ENCODE assay signal across 24 cellular contexts in the genomic region with DNA sequence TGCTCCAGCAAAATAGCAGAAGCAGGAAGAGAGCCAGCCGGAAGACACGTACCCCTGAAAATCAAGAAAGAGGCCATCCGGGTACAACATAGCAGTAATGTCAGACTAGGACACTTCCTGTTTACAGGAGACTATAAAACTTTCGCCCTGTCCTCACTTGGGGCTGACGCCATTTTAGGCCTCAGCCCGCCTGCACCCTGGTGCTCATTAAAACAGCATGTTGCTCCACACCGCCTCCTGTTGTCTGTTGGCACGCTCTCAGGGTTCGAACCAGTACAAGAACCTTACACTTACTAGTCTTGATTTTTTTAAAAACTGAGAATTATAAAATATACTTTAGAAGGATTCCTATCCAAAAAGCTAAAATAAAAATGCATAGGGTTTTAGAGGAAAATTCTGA.
DNase-seq lines count a peak whose midpoint lies in the region; ATAC-seq, FAIRE-seq and TF ChIP-seq lines count a peak whose summit lies in the region.
"Had no signal": no experiment of that assay in that cellular context is flagged by ENCODE, and none has a peak within 500 bp of the region (broad histone marks: within the 10 kb centered on the region; RNA-seq: fewer than 3 reads in every experiment).

No MANE protein-coding gene starts in this region.

- H3K27me3 Mint-ChIP-seq in H9 (ENCODE audit: low read depth) (no peaks in the 10 kb centered on the region), endodermal cell (ENCODE audit: insufficient read depth) (no peaks in the 10 kb centered on the region), neural progenitor cell (ENCODE audit: insufficient read depth, low read depth) (no peaks in the 10 kb centered on the region)
- H3K27me3 Mint-ChIP-seq in activated CD4-positive, alpha-beta T cell treated with anti-CD3 and anti-CD28 coated beads for 36 hours = peaks cover 7% of the 10 kb centered on the region

- H3K4me2 ChIP-seq in H9 (ENCODE audit: insufficient read depth, insufficient read length, low read length) = no peak overlapping the region
- H3K4me2 ChIP-seq in neural progenitor cell = no peak overlapping the region
- H3K4me2 ChIP-seq: KMS-11 had no signal

- no peak for FAIRE-seq in D721Med (lab: Jason Lieb, UNC)
- FAIRE-seq: GM12892, GM19239, H54 had no signal

- no peak overlapping the region for H2BK12ac ChIP-seq in H9 (ENCODE audit: insufficient read length, low read depth, low read length)

- H3F3A ChIP-seq in neural progenitor cell (ENCODE audit: low read depth) = no peaks in the 10 kb centered on the region

- H4K20me1 ChIP-seq in H9 (ENCODE audit: control insufficient read depth, insufficient read depth, insufficient read length) = no peaks in the 10 kb centered on the region
- H4K20me1 ChIP-seq in neural progenitor cell (ENCODE audit: low read depth) = no peaks in the 10 kb centered on the region

- no peak overlapping the region for H2BK15ac ChIP-seq in H9 (ENCODE audit: low read depth, low read length)

- H2AFZ ChIP-seq in H9 (ENCODE audit: low read length) (no peak overlapping the region), neural progenitor cell (replicated peaks) (no peak overlapping the region)

- no peak overlapping the region for H2AK5ac ChIP-seq in H9 (ENCODE audit: insufficient read length, low read length)

- no peak overlapping the region for H3T11ph ChIP-seq in H9 (ENCODE audit: low read length)

- H3K9ac ChIP-seq in H9 (ENCODE audit: extremely low read depth, insufficient read length, low read length) (no peak overlapping the region), endodermal cell (ENCODE audit: extremely low read depth, low read length, poor library complexity, severe bottlenecking) (no peak overlapping the region), neural progenitor cell (no peak overlapping the region)
- H3K9ac ChIP-seq: KMS-11 had no signal

- H3K23ac ChIP-seq in H9 (ENCODE audit: insufficient read length, low read depth, low read length) = no peak overlapping the region

- no CpG with 5 or more reads among the region's 9 CpGs for WGBS in H9 (ENCODE audit: extremely low coverage, insufficient read length, low lambda C conversion rate)
- 93 to 96% methylated on average over 6 to 8 of the region's 9 CpGs for WGBS in endodermal cell (ENCODE audit: insufficient coverage in 1 of 2, insufficient read length in 1 of 2), 2 experiments

- H2BK120ac ChIP-seq in H9 (ENCODE audit: low read depth, low read length, poor library complexity, severe bottlenecking) = no peak overlapping the region

- H3K27ac ChIP-seq in H9 (ENCODE audit: insufficient read length, low read depth, low read length) = no peak overlapping the region
- peak overlapping the region; percentile 10; the same call in 1 of the 2 replicates for H3K27ac ChIP-seq in RWPE1
- H3K27ac ChIP-seq in endodermal cell (ENCODE audit: low read depth, low read length) = no peak overlapping the region
- no peak overlapping the region for H3K27ac ChIP-seq in neural progenitor cell
- H3K27ac ChIP-seq: KMS-11, Peyer's patch, SK-N-MC had no signal

- no peaks in the 10 kb centered on the region for H3K36me3 ChIP-seq in endodermal cell (ENCODE audit: control insufficient read depth, insufficient read depth, low read length)
- no peaks in the 10 kb centered on the region for H3K36me3 ChIP-seq in neural progenitor cell
- H3K36me3 ChIP-seq: Peyer's patch had no signal

- H3K4me1 ChIP-seq in H9 (ENCODE audit: insufficient read depth, low read length) (peaks cover 3% of the 10 kb centered on the region; the same call in 1 of the 2 replicates), endodermal cell (ENCODE audit: control insufficient read depth, insufficient read depth, low read length) (peaks cover 24% of the 10 kb centered on the region), neural progenitor cell (peaks cover 12% of the 10 kb centered on the region)
- H3K4me1 ChIP-seq: Peyer's patch had no signal

- TF ChIP-seq CTCF in H9 (conservative IDR thresholded peaks at IDR 0.05) = peak; percentile 54
- no peak for TF ChIP-seq CTCF in RWPE1 (conservative IDR thresholded peaks at IDR 0.05; ENCODE audit: low read depth)
- peak; percentile 55 for TF ChIP-seq CTCF in endodermal cell (conservative IDR thresholded peaks at IDR 0.05)
- TF ChIP-seq CTCF in neural progenitor cell (IDR thresholded peaks at IDR 0.05) = peak; percentile 7
- no peak for TF ChIP-seq CTCF in D721Med (IDR thresholded peaks at IDR 0.05; ENCODE audit: insufficient read depth, missing control alignments)

- H3K4me3 Mint-ChIP-seq in H9 (no peak overlapping the region), endodermal cell (no peak overlapping the region), neural progenitor cell (no peak overlapping the region)
- no peak overlapping the region for H3K4me3 Mint-ChIP-seq in activated CD4-positive, alpha-beta T cell treated with anti-CD3 and anti-CD28 coated beads for 36 hours
- H3K4me3 Mint-ChIP-seq: B cell; CD14-positive monocyte; CD8-positive, alpha-beta memory T cell had no signal

- H3K79me2 ChIP-seq in H9 (ENCODE audit: insufficient read depth, low read length) = no peaks in the 10 kb centered on the region
- no peaks in the 10 kb centered on the region for H3K79me2 ChIP-seq in neural progenitor cell (ENCODE audit: low read depth)

- no peak for DNase-seq in H9
- DNase-seq in RWPE1 (ENCODE audit: low spot score) = no peak
- peak; percentile 65 for DNase-seq in endodermal cell
- DNase-seq in neural progenitor cell (ENCODE audit: low spot score) = no peak
- no peak for DNase-seq in HEK293T (ENCODE audit: extremely low spot score)
- DNase-seq in D721Med (ENCODE audit: insufficient read length, low spot score) = no peak
- DNase-seq in activated CD4-positive, alpha-beta T cell treated with anti-CD3 and anti-CD28 coated beads for 36 hours = no peak
- DNase-seq: CD8-positive, alpha-beta memory T cell; DMS79 treated with DMSO at 0.1 percent for 48 hours; GF-D8; MM.1S; NCI-H2029; NCI-H446 treated with DMSO at 0.1 percent for 48 hours; NCI-H526; Peyer's patch; SIG-M5 had no signal

- H3K27me3 ChIP-seq in H9 (ENCODE audit: insufficient read depth, low read length) (no peaks in the 10 kb centered on the region), endodermal cell (ENCODE audit: control insufficient read depth, insufficient read depth, low read length, poor library complexity, severe bottlenecking) (no peaks in the 10 kb centered on the region), neural progenitor cell (no peaks in the 10 kb centered on the region)
- H3K27me3 ChIP-seq: Peyer's patch had no signal

- H3K4me3 ChIP-seq in endodermal cell (ENCODE audit: low read length) (no peak overlapping the region), neural progenitor cell (no peak overlapping the region)
- H3K4me3 ChIP-seq: Peyer's patch, SK-N-MC had no signal

- H2BK20ac ChIP-seq in H9 (ENCODE audit: low read depth, low read length, poor library complexity, severe bottlenecking) = no peak overlapping the region

- intact Hi-C loops in activated CD4-positive, alpha-beta T cell treated with anti-CD3 and anti-CD28 coated beads for 36 hours (cut with DNase I, micrococcal nuclease) = loop anchor here (1.0 to 5.0 kb wide), 2 partner anchors 117 to 203 kb away; no protein-coding TSS in a partner anchor

- H3K27ac Mint-ChIP-seq in H9 (peak overlapping the region in 2 of 3 experiments; percentile 27 to 74; a peak in 2 of 7 replicates), endodermal cell (peak overlapping the region; percentile 73), neural progenitor cell (no peak overlapping the region)
- H3K27ac Mint-ChIP-seq in activated CD4-positive, alpha-beta T cell treated with anti-CD3 and anti-CD28 coated beads for 36 hours = no peak overlapping the region
- H3K27ac Mint-ChIP-seq: B cell; CD14-positive monocyte; CD8-positive, alpha-beta memory T cell had no signal

- H4K91ac ChIP-seq in H9 (ENCODE audit: insufficient read length, low read depth, low read length) = no peak overlapping the region

- H4K8ac ChIP-seq in H9 (replicated peaks; ENCODE audit: insufficient read length, low read depth, low read length) = no peak overlapping the region

- H2BK5ac ChIP-seq in H9 (ENCODE audit: insufficient read length, low read length) = no peak overlapping the region

- peaks cover 32 to 34% of the 10 kb centered on the region in 2 experiments for H3K4me1 Mint-ChIP-seq in H9
- peaks cover 41% of the 10 kb centered on the region for H3K4me1 Mint-ChIP-seq in endodermal cell
- no peaks in the 10 kb centered on the region for H3K4me1 Mint-ChIP-seq in neural progenitor cell
- H3K4me1 Mint-ChIP-seq in activated CD4-positive, alpha-beta T cell treated with anti-CD3 and anti-CD28 coated beads for 36 hours = no peaks in the 10 kb centered on the region
- H3K4me1 Mint-ChIP-seq: B cell; CD14-positive monocyte; CD8-positive, alpha-beta memory T cell had no signal

- no peaks in the 10 kb centered on the region for H3K9me3 Mint-ChIP-seq in H9
- H3K9me3 Mint-ChIP-seq in endodermal cell = no peaks in the 10 kb centered on the region
- H3K9me3 Mint-ChIP-seq in neural progenitor cell = no peaks in the 10 kb centered on the region
- H3K9me3 Mint-ChIP-seq in activated CD4-positive, alpha-beta T cell treated with anti-CD3 and anti-CD28 coated beads for 36 hours (ENCODE audit: low read depth) = no peaks in the 10 kb centered on the region

- no peaks in the 10 kb centered on the region for H3K9me3 ChIP-seq in H9 (ENCODE audit: control insufficient read depth, low read depth, low read length)
- H3K9me3 ChIP-seq in endodermal cell (ENCODE audit: control insufficient read depth, low read length) = no peaks in the 10 kb centered on the region
- H3K9me3 ChIP-seq in neural progenitor cell (ENCODE audit: low read depth) = no peaks in the 10 kb centered on the region
- H3K9me3 ChIP-seq: Peyer's patch had no signal

- no peaks in the 10 kb centered on the region for H3K23me2 ChIP-seq in H9 (ENCODE audit: insufficient read length, low read depth, low read length, poor library complexity, severe bottlenecking)

- H3K56ac ChIP-seq in H9 (ENCODE audit: insufficient read length, low read depth, low read length) = no peak overlapping the region

- ATAC-seq in HG02981 (IDR thresholded peaks at IDR 0.05; ENCODE audit: unreplicated experiment) = no peak
- no peak for ATAC-seq in activated CD4-positive, alpha-beta T cell treated with anti-CD3 and anti-CD28 coated beads for 36 hours

- H4K5ac ChIP-seq in H9 (ENCODE audit: insufficient read length, low read depth, low read length) = no peak overlapping the region

- CTCF ChIA-PET in RWPE1 (lab: Yijun Ruan, JAX) = interaction anchor here (0.6 to 1.5 kb wide), 2 partner anchors 26 to 75 kb away, joined by 3 to 7 read pairs; no protein-coding TSS in a partner anchor
- CTCF ChIA-PET in HEK293T (lab: Yijun Ruan, JAX) = interaction anchor here (0.6 to 1.1 kb wide), 3 partner anchors 77 to 120 kb away, joined by 3 to 4 read pairs (median 3); no protein-coding TSS in a partner anchor
- CTCF ChIA-PET in activated CD4-positive, alpha-beta T cell treated with anti-CD3 and anti-CD28 coated beads for 36 hours (lab: Charles Lee) = no interaction called here

- no peaks in the 10 kb centered on the region for H3K79me1 ChIP-seq in H9 (ENCODE audit: insufficient read depth, low read depth, low read length, poor library complexity, severe bottlenecking)

- no peak overlapping the region for H3K4ac ChIP-seq in H9 (ENCODE audit: low read depth, low read length)

- H3K14ac ChIP-seq in H9 (ENCODE audit: insufficient read depth, low read length) = no peak overlapping the region

- H3K18ac ChIP-seq in H9 (ENCODE audit: insufficient read length, low read depth, low read length) = no peak overlapping the region

- POLR2A ChIA-PET in RWPE1 (lab: Yijun Ruan, JAX; ENCODE audit: low non-redundant PET) = no interaction called here
- POLR2A ChIA-PET in HEK293T (lab: Yijun Ruan, JAX) = no interaction called here
- POLR2A ChIA-PET in activated CD4-positive, alpha-beta T cell treated with anti-CD3 and anti-CD28 coated beads for 36 hours (lab: Charles Lee) = no interaction called here

- no peaks in the 10 kb centered on the region for H3K36me3 Mint-ChIP-seq in H9 (ENCODE audit: insufficient read depth in 1 of 3, low read depth in 3 of 3)
- H3K36me3 Mint-ChIP-seq in endodermal cell (ENCODE audit: low read depth) = no peaks in the 10 kb centered on the region
- no peaks in the 10 kb centered on the region for H3K36me3 Mint-ChIP-seq in neural progenitor cell
- no peaks in the 10 kb centered on the region for H3K36me3 Mint-ChIP-seq in activated CD4-positive, alpha-beta T cell treated with anti-CD3 and anti-CD28 coated beads for 36 hours (ENCODE audit: low read depth)
- H3K36me3 Mint-ChIP-seq: CD14-positive monocyte; CD8-positive, alpha-beta memory T cell had no signal

Comparison
In these comparisons a context has a peak if more than half of its experiments do, and no peak if none do; other contexts are left out.
1. H3K27ac Mint-ChIP-seq: peak in H9 (2 of 3) and endodermal cell (single experiment); none in neural progenitor cell (single experiment) and activated CD4-positive, alpha-beta T cell treated with anti-CD3 and anti-CD28 coated beads for 36 hours (single experiment).
2. CTCF ChIP-seq: peak in H9 (single experiment), endodermal cell (single experiment) and neural progenitor cell (single experiment); none in RWPE1 (single experiment) and D721Med (single experiment).